ENCODE assay signal across 8 cellular contexts in genomic region chr4:107989162-107989536, GRCh38. TPM values are rescaled to one million over a fixed set of nuclear protein-coding genes. Genes with fewer than 3 reads are reported as not detected.
DNase-seq lines count a peak whose midpoint lies in the region; ATAC-seq, FAIRE-seq and TF ChIP-seq lines count a peak whose summit lies in the region.

No MANE protein-coding gene starts in this region.

- TF ChIP-seq CTCF in endothelial cell of umbilical vein (IDR thresholded peaks at IDR 0.05; ENCODE audit: extremely low read depth in 1 of 2, insufficient read depth in 1 of 2, low read depth in 1 of 2, low read length in 2 of 2) (no peak), neutrophil (IDR thresholded peaks at IDR 0.05) (no peak)

- H3K9ac ChIP-seq in endothelial cell of umbilical vein (replicated peaks; ENCODE audit: extremely low read depth, insufficient read depth, low read length), result peak overlapping the region; percentile 7

- dilution Hi-C loops in endothelial cell of umbilical vein (cut with MboI; ENCODE audit: extremely low pct_ligation_motif_present, low sequenced_read_pairs), result no loop called here

- no peak for TF ChIP-seq POLR2A in endothelial cell of umbilical vein (IDR thresholded peaks at IDR 0.05; ENCODE audit: low read depth, low read length)

- no peaks in the 10 kb centered on the region for H4K20me1 ChIP-seq in endothelial cell of umbilical vein (replicated peaks; ENCODE audit: control insufficient read depth, extremely low read depth, insufficient read depth, low read length)

- H3K9me1 ChIP-seq in endothelial cell of umbilical vein (replicated peaks; ENCODE audit: control insufficient read depth, extremely low read depth, insufficient read depth, low read length), result no peaks in the 10 kb centered on the region

- ATAC-seq in HG03521 (IDR thresholded peaks at IDR 0.05; ENCODE audit: unreplicated experiment) (no peak), GM21737 (IDR thresholded peaks at IDR 0.05; ENCODE audit: unreplicated experiment) (no peak), GM21526 (IDR thresholded peaks at IDR 0.05; ENCODE audit: low FRiP score, unreplicated experiment) (no peak)

- TSS peak; percentile 82 for BruUV-seq in endothelial cell of umbilical vein (replicated peaks; lab: Mats Ljungman, UMichigan)

- H3K27me3 ChIP-seq in endothelial cell of umbilical vein (ENCODE audit: control insufficient read depth in 2 of 2, insufficient read depth in 2 of 2, low read length in 2 of 2) (no peaks in the 10 kb centered on the region), neutrophil (no peaks in the 10 kb centered on the region)

- CTCF ChIA-PET in endothelial cell of umbilical vein (lab: Charles Lee), result interaction anchor here (0.7 to 1.2 kb wide), 3 partner anchors 13 to 57 kb away, joined by 3 read pairs; no protein-coding TSS in a partner anchor

- POLR2A ChIA-PET in endothelial cell of umbilical vein (lab: Charles Lee), result interaction anchor here (0.5 kb wide), 1 partner anchor 503 kb away, joined by 3 read pairs; no protein-coding TSS in a partner anchor

- H3K4me1 ChIP-seq in endothelial cell of umbilical vein (ENCODE audit: control insufficient read depth, extremely low read depth, insufficient read depth, low read length) (peaks cover 6% of the 10 kb centered on the region), neutrophil (ENCODE audit: control insufficient read depth in 1 of 2, insufficient read depth in 1 of 2, low read depth in 1 of 2, low read length in 1 of 2) (peaks cover 17 to 21% of the 10 kb centered on the region in 2 experiments)

- no peak for DNase-seq in GM19239 (ENCODE audit: insufficient read length, low spot score)
- peak; percentile 32 for DNase-seq in NCI-H69 (lab: John Stamatoyannopoulos, UW)
- DNase-seq in endothelial cell of umbilical vein (ENCODE audit: low read depth, low spot score), result no peak
- no peak for DNase-seq in cortex of kidney (lab: John Stamatoyannopoulos, UW)

- peak overlapping the region; percentile 76 for H2AFZ ChIP-seq in endothelial cell of umbilical vein (ENCODE audit: low read depth, low read length)

- H3K4me3 ChIP-seq in endothelial cell of umbilical vein (replicated peaks in 1 of 3; ENCODE audit: insufficient read depth in 1 of 3, low read depth in 1 of 3, low read length in 3 of 3) (peak overlapping the region in 2 of 3 experiments; percentile 64 to 66), neutrophil (ENCODE audit: low read depth in 1 of 2, low read length in 1 of 2) (peak overlapping the region; percentile 69 to 85)

- H3K27ac ChIP-seq in endothelial cell of umbilical vein (ENCODE audit: insufficient read depth, low read depth, low read length) (no peak overlapping the region), neutrophil (peak overlapping the region; percentile 64)

- peak; percentile 74 for FAIRE-seq in GM19239 (lab: Jason Lieb, UNC)
- FAIRE-seq in endothelial cell of umbilical vein (lab: Jason Lieb, UNC), result no peak

- H3K9me3 ChIP-seq in endothelial cell of umbilical vein (replicated peaks; ENCODE audit: control insufficient read depth, insufficient read depth, low read length) (no peaks in the 10 kb centered on the region), neutrophil (no peaks in the 10 kb centered on the region)

- intact Hi-C loops in endothelial cell of umbilical vein (cut with micrococcal nuclease), result loop anchor here (5.0 kb wide), 1 partner anchor 167 kb away; the partner anchor contains the start of gene SGMS2

- H3K36me3 ChIP-seq in endothelial cell of umbilical vein (ENCODE audit: control insufficient read depth in 2 of 2, extremely low read depth in 1 of 2, insufficient read depth in 2 of 2, low read length in 2 of 2) (no peaks in the 10 kb centered on the region), neutrophil (no peaks in the 10 kb centered on the region)

- H3K79me2 ChIP-seq in endothelial cell of umbilical vein (ENCODE audit: control insufficient read depth, insufficient read depth, low read length), result peaks cover 9% of the 10 kb centered on the region

- H3K4me2 ChIP-seq in endothelial cell of umbilical vein (ENCODE audit: insufficient read depth, low read length), result peak overlapping the region; percentile 69

TF ChIP-seq in endothelial cell of umbilical vein, 7 proteins besides CTCF, POLR2A, EP300 and RAD21:
- TF ChIP-seq MAX (IDR thresholded peaks at IDR 0.05; ENCODE audit: insufficient read depth, insufficient read length) (no peak), MYC (IDR thresholded peaks at IDR 0.05; ENCODE audit: low read depth, low read length) (no peak), FOS (IDR thresholded peaks at IDR 0.05; ENCODE audit: borderline replicate concordance, insufficient read depth, low read length) (no peak), EZH2 (IDR thresholded peaks at IDR 0.05; ENCODE audit: borderline replicate concordance, low read depth, low read length, severe bottlenecking) (no peak), GATA2 (IDR thresholded peaks at IDR 0.05; ENCODE audit: insufficient read depth, insufficient read length, low read depth, low read length) (no peak), JUN (IDR thresholded peaks at IDR 0.05; ENCODE audit: borderline replicate concordance, insufficient read depth, insufficient read length, low read depth) (no peak), POLR2AphosphoS5 (IDR thresholded peaks at IDR 0.05; ENCODE audit: insufficient read depth, low read depth, low read length) (no peak)

RNA-seq across cellular contexts. Expression of gene HADH, which starts 0.5 kb away (rescaled TPM):
- total RNA-seq in endothelial cell of umbilical vein, result 20.3 and 22.1 TPM in 2 replicates
- polyA plus RNA-seq in endothelial cell of umbilical vein, result 19.0 and 19.2 TPM in 2 replicates
- 18.5 and 20.9 TPM in 2 replicates for polyA plus RNA-seq in endothelial cell of umbilical vein (2011; cell fraction: cytosol; rRNA removed)
- polyA plus RNA-seq in endothelial cell of umbilical vein (2011; cell fraction: nucleus; rRNA removed), result 25.6 and 31.4 TPM in 2 replicates
- polyA plus RNA-seq in endothelial cell of umbilical vein (2012), result 17.6 and 18.9 TPM in 2 replicates
- polyA minus RNA-seq in endothelial cell of umbilical vein, result 11.3 and 15.6 TPM in 2 replicates
- polyA minus RNA-seq in endothelial cell of umbilical vein (2011; cell fraction: cytosol; rRNA and poly(A)+ RNA removed), result 56.0 TPM
- polyA minus RNA-seq in endothelial cell of umbilical vein (2011; cell fraction: nucleus; rRNA and poly(A)+ RNA removed), result 6.0 and 9.5 TPM in 2 replicates

RNA-seq across cellular contexts. Expression of gene CYP2U1, which starts 57.8 kb away (rescaled TPM):
- 5.4 and 5.8 TPM in 2 replicates for total RNA-seq in endothelial cell of umbilical vein
- polyA plus RNA-seq in endothelial cell of umbilical vein, result 2.7 and 2.9 TPM in 2 replicates
- polyA plus RNA-seq in endothelial cell of umbilical vein (2011; cell fraction: cytosol; rRNA removed), result 2.5 and 2.8 TPM in 2 replicates
- 2.4 and 3.1 TPM in 2 replicates for polyA plus RNA-seq in endothelial cell of umbilical vein (2011; cell fraction: nucleus; rRNA removed)
- 2.3 and 3.8 TPM in 2 replicates for polyA plus RNA-seq in endothelial cell of umbilical vein (2012)
- polyA minus RNA-seq in endothelial cell of umbilical vein, result 6.4 and 6.6 TPM in 2 replicates
- not detected for polyA minus RNA-seq in endothelial cell of umbilical vein (2011; cell fraction: cytosol; rRNA and poly(A)+ RNA removed)
- 3.6 and 4.2 TPM in 2 replicates for polyA minus RNA-seq in endothelial cell of umbilical vein (2011; cell fraction: nucleus; rRNA and poly(A)+ RNA removed)
